Comparison of ENCODE assay signal across 1 cellular context in genomic region chr9:129422843-129423700, GRCh38.
TF ChIP-seq lines count a peak whose summit lies in the region.

No MANE protein-coding gene starts in this region.

TF ChIP-seq in WTC11, 78 proteins besides CTCF, POLR2A, EP300 and RAD21 (continued from another document):
- no peak for TF ChIP-seq ZNF281 (CRISPR knock-in tag; IDR thresholded peaks at IDR 0.05)
- TF ChIP-seq ERG (CRISPR knock-in tag; IDR thresholded peaks at IDR 0.05), result no peak
- no peak for TF ChIP-seq ZSCAN18 (CRISPR knock-in tag; IDR thresholded peaks at IDR 0.05)
- no peak for TF ChIP-seq USF1 (CRISPR knock-in tag; IDR thresholded peaks at IDR 0.05)
- TF ChIP-seq CDX4 (CRISPR knock-in tag; IDR thresholded peaks at IDR 0.05; ENCODE audit: borderline replicate concordance), result no peak
